Comparison of ENCODE assay signal across 9 cellular contexts in genomic region chr3:137737208-137737607, GRCh38. TPM values are rescaled to one million over a fixed set of nuclear protein-coding genes. Genes with fewer than 3 reads are reported as not detected.
"Had no signal": no experiment of that assay in that cellular context is flagged by ENCODE, and none has a peak within 500 bp of the region (broad histone marks: within the 10 kb centered on the region; RNA-seq: fewer than 3 reads in every experiment).

No MANE protein-coding gene starts in this region.

- H3K36me3 Mint-ChIP-seq: IgD-negative memory B cell had no signal

- H3K4me3 Mint-ChIP-seq: IgD-negative memory B cell had no signal

- H3K4me2 ChIP-seq: KMS-11 had no signal

- H3K27ac ChIP-seq: HL-60, KMS-11 had no signal

- H3K9ac ChIP-seq: KMS-11 had no signal

- H3K4me1 Mint-ChIP-seq: IgD-negative memory B cell had no signal

- DNase-seq: IMR-90, KBM-7, KG1 had no signal

- FAIRE-seq: HTR-8/SVneo had no signal

- H3K27me3 Mint-ChIP-seq: IgD-negative memory B cell had no signal

RNA-seq across cellular contexts. Expression of gene SOX14, which starts 26.9 kb away (rescaled TPM):
- total RNA-seq: HT-29, HT1080, IMR-90 had no signal
- polyA plus RNA-seq: IgD-negative memory B cell, IMR-90 had no signal
